20 cellular contexts compared by ENCODE assay signal in the genomic region with DNA sequence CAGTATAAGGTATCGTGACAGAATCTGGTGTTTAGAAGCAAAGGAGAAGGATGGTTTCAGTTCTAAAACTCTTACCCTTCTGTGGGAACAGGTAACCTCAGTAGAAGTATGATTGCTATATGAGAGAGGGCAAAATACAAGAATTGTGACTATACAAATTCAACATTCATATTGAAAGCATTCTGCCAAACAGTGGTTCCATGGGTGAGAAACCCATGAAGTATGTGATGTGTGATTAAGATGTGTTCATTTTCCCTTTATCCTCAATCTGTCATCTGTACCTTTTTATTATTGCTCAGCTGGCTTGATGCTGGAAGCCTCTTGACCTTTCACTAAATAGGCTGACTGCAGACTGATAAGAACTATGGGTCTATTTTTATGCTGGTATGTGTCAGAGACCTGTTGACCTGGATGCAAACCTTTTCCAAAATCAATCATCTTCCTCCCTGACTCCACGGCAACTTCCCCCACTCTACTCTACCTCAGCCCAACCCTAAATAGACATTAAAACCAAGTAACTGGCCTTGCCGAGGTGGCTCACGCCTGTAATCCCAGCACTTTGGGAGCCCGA.
"Had no signal": no experiment of that assay in that cellular context is flagged by ENCODE, and none has a peak within 500 bp of the region (broad histone marks: within the 10 kb centered on the region; RNA-seq: fewer than 3 reads in every experiment).

No MANE protein-coding gene starts in this region.

- DNase-seq: activated CD4-positive, alpha-beta T cell treated with anti-CD3 and anti-CD28 coated beads for 1 hour; activated CD8-positive, alpha-beta memory T cell treated with anti-CD3 and anti-CD28 coated beads, Interleukin-2, amount 10 ng/mL, durations not matched to agents 7 days and 5 days; activated CD8-positive, alpha-beta T cell treated with anti-CD3 and anti-CD28 coated beads, Interleukin-2, amount 10 ng/mL, durations not matched to agents 7 days and 5 days; activated gamma-delta T cell; activated naive CD4-positive, alpha-beta T cell treated with anti-CD3 and anti-CD28 coated beads, Interleukin-2, amount 50 U/mL, for 16 hours; activated naive CD8-positive, alpha-beta T cell treated with anti-CD3 and anti-CD28 coated beads, Interleukin-2, amount 50 U/mL, for 24 hours; amygdala; cerebellar nuclear complex; colonic mucosa; effector memory CD4-positive, alpha-beta T cell; mammary epithelial cell; right lobe of liver; stimulated activated CD4-positive, alpha-beta T cell treated with anti-CD3 and anti-CD28 coated beads, Interleukin-2, amount 100 ng/mL, for 48 hours; substantia nigra; T-helper 2 cell; upper lobe of left lung had no signal

- H3K4me3 ChIP-seq: breast epithelium, colonic mucosa, right lobe of liver, upper lobe of left lung, vagina had no signal

- H3K9me3 ChIP-seq: breast epithelium, colonic mucosa, right lobe of liver, upper lobe of left lung, vagina had no signal

- H3K27me3 ChIP-seq: breast epithelium, colonic mucosa, right lobe of liver, upper lobe of left lung, vagina had no signal

- H3K4me1 ChIP-seq: breast epithelium, colonic mucosa, right lobe of liver had no signal

- H3K9me3 Mint-ChIP-seq: activated naive CD8-positive, alpha-beta T cell treated with anti-CD3 and anti-CD28 coated beads, Interleukin-2, amount 50 U/mL, for 24 hours; nephron; stimulated activated naive CD8-positive, alpha-beta T cell treated with anti-CD3 and anti-CD28 coated beads, Interleukin-15, Interleukin-2, amounts not matched to agents 100 ng/mL and 50 ng/mL, for 24 hours had no signal

- H3K27ac Mint-ChIP-seq: activated CD8-positive, alpha-beta memory T cell treated with anti-CD3 and anti-CD28 coated beads, Interleukin-2, amount 10 ng/mL, durations not matched to agents 7 days and 5 days; activated CD8-positive, alpha-beta T cell treated with anti-CD3 and anti-CD28 coated beads, Interleukin-2, amount 10 ng/mL, durations not matched to agents 7 days and 5 days; activated naive CD8-positive, alpha-beta T cell treated with anti-CD3 and anti-CD28 coated beads, Interleukin-2, amount 50 U/mL, for 24 hours; stimulated activated naive CD8-positive, alpha-beta T cell treated with anti-CD3 and anti-CD28 coated beads, Interleukin-15, Interleukin-2, amounts not matched to agents 100 ng/mL and 50 ng/mL, for 24 hours had no signal

- H3K36me3 ChIP-seq: breast epithelium, colonic mucosa, right lobe of liver, vagina had no signal

- H3K36me3 Mint-ChIP-seq: activated CD8-positive, alpha-beta memory T cell treated with anti-CD3 and anti-CD28 coated beads, Interleukin-2, amount 10 ng/mL, durations not matched to agents 7 days and 5 days had no signal

- ATAC-seq: activated CD8-positive, alpha-beta memory T cell treated with anti-CD3 and anti-CD28 coated beads, Interleukin-2, amount 10 ng/mL, durations not matched to agents 7 days and 5 days; activated CD8-positive, alpha-beta T cell treated with anti-CD3 and anti-CD28 coated beads, Interleukin-2, amount 10 ng/mL, durations not matched to agents 7 days and 5 days; activated naive CD8-positive, alpha-beta T cell treated with anti-CD3 and anti-CD28 coated beads, Interleukin-2, amount 50 U/mL, for 24 hours; right lobe of liver had no signal

- H3K27ac ChIP-seq: breast epithelium, colonic mucosa, right lobe of liver, upper lobe of left lung, vagina had no signal
